8 cellular contexts compared by ENCODE assay signal in genomic region chr10:75408911-75409885, GRCh38. TPM values are rescaled to one million over a fixed set of nuclear protein-coding genes. Genes with fewer than 3 reads are reported as not detected.
DNase-seq lines count a peak whose midpoint lies in the region; ATAC-seq and TF ChIP-seq lines count a peak whose summit lies in the region.

No MANE protein-coding gene starts in this region.

- ATAC-seq in upper lobe of right lung (peak; percentile 91), GM18868 (IDR thresholded peaks at IDR 0.05; ENCODE audit: unreplicated experiment) (no peak)

- no peaks in the 10 kb centered on the region for H3K9me3 Mint-ChIP-seq in T-helper 2 cell treated with Interferon-gamma antibody and Interleukin-4, amounts not matched to agents 5 μg/mL and 100 μg/mL, for 36 hours

- no peaks in the 10 kb centered on the region for H3K36me3 ChIP-seq in upper lobe of right lung

- H3K27me3 ChIP-seq in mononuclear cell (ENCODE audit: insufficient read depth, low read length) (peaks cover 63% of the 10 kb centered on the region), upper lobe of right lung (peaks cover 6% of the 10 kb centered on the region)

- peak overlapping the region; percentile 70 for H3K4me3 Mint-ChIP-seq in T-helper 2 cell treated with Interferon-gamma antibody and Interleukin-4, amounts not matched to agents 5 μg/mL and 100 μg/mL, for 36 hours

- H3K9me3 ChIP-seq in mononuclear cell (ENCODE audit: low read depth, low read length), result no peaks in the 10 kb centered on the region
- H3K9me3 ChIP-seq in upper lobe of right lung, result no peaks in the 10 kb centered on the region

- peaks cover 74% of the 10 kb centered on the region for H3K27me3 Mint-ChIP-seq in T-helper 2 cell treated with Interferon-gamma antibody and Interleukin-4, amounts not matched to agents 5 μg/mL and 100 μg/mL, for 36 hours (ENCODE audit: low read depth)

- H3K27ac Mint-ChIP-seq in T-helper 2 cell treated with Interferon-gamma antibody and Interleukin-4, amounts not matched to agents 5 μg/mL and 100 μg/mL, for 36 hours, result no peak overlapping the region

- peak; percentile 97 for DNase-seq in 8988T
- peak; percentile 40 for DNase-seq in ELR (ENCODE audit: low read depth)
- peak; percentile 66 for DNase-seq in KBM-7
- no peak for DNase-seq in T-helper 2 cell treated with Interferon-gamma antibody and Interleukin-4, amounts not matched to agents 5 μg/mL and 100 μg/mL, for 36 hours (ENCODE audit: low spot score)
- no peak for DNase-seq in epithelial cell of proximal tubule (ENCODE audit: low read depth)
- peak; percentile 92 for DNase-seq in upper lobe of right lung

- H3K4me3 ChIP-seq in epithelial cell of proximal tubule (ENCODE audit: low read depth, low read length) (peak overlapping the region; percentile 89), mononuclear cell (ENCODE audit: low read length) (peak overlapping the region; percentile 55), upper lobe of right lung (peak overlapping the region; percentile 70)

- TF ChIP-seq CTCF in epithelial cell of proximal tubule (conservative IDR thresholded peaks at IDR 0.05; ENCODE audit: low read depth, low read length) (no peak), upper lobe of right lung (IDR thresholded peaks at IDR 0.05) (no peak)

- in situ Hi-C loops in KBM-7 (cut with MboI; ENCODE audit: low pct_unique_long_range_greater_than_20kb, low sequenced_read_pairs), result no loop called here

- intact Hi-C loops in upper lobe of right lung (cut with DNase I), result no loop called here

- peaks cover 8% of the 10 kb centered on the region for H3K4me1 Mint-ChIP-seq in T-helper 2 cell treated with Interferon-gamma antibody and Interleukin-4, amounts not matched to agents 5 μg/mL and 100 μg/mL, for 36 hours (ENCODE audit: low read depth)

- peak overlapping the region; percentile 96 for H3K27ac ChIP-seq in upper lobe of right lung

- peaks cover 2% of the 10 kb centered on the region for H3K36me3 Mint-ChIP-seq in T-helper 2 cell treated with Interferon-gamma antibody and Interleukin-4, amounts not matched to agents 5 μg/mL and 100 μg/mL, for 36 hours (ENCODE audit: low read depth)

- H3K4me1 ChIP-seq in mononuclear cell (ENCODE audit: insufficient read depth, low read length), result peaks cover 37% of the 10 kb centered on the region
- peaks cover 22% of the 10 kb centered on the region for H3K4me1 ChIP-seq in upper lobe of right lung

RNA-seq across cellular contexts. Expression of gene ZNF503, which starts 7.6 kb away (rescaled TPM):
- total RNA-seq in epithelial cell of proximal tubule (8.5 and 9.6 TPM in 2 replicates), mononuclear cell (4.7 TPM), upper lobe of right lung (36.2 TPM)

RNA-seq across cellular contexts. Expression of gene LRMDA, which starts 22.2 kb away (rescaled TPM):
- total RNA-seq in epithelial cell of proximal tubule (0.75 and 7.2 TPM in 2 replicates), mononuclear cell (7.6 TPM), upper lobe of right lung (20.0 TPM)

Comparison
In these comparisons a context has a peak if more than half of its experiments do, and no peak if none do; other contexts are left out.
1. DNase-seq: peak in 8988T (single experiment), ELR (single experiment), KBM-7 (single experiment) and upper lobe of right lung (single experiment); none in T-helper 2 cell treated with Interferon-gamma antibody and Interleukin-4, amounts not matched to agents 5 μg/mL and 100 μg/mL, for 36 hours (single experiment) and epithelial cell of proximal tubule (single experiment).
2. Peak in every context shown above with its lines, with median percentiles within 50 percentile points of each other: H3K4me3 ChIP-seq.